In genomic region chr9:69936427-69936826, GRCh38 we compare ENCODE assay signal across 17 cellular contexts.
DNase-seq lines count a peak whose midpoint lies in the region; TF ChIP-seq lines count a peak whose summit lies in the region.
"Had no signal": no experiment of that assay in that cellular context is flagged by ENCODE, and none has a peak within 500 bp of the region (broad histone marks: within the 10 kb centered on the region; RNA-seq: fewer than 3 reads in every experiment).

No MANE protein-coding gene starts in this region.

- H3K27me3 ChIP-seq in Peyer's patch, result no peaks in the 10 kb centered on the region
- H3K27me3 ChIP-seq: neural progenitor cell had no signal

- H3K9me3 ChIP-seq in Peyer's patch, result peaks cover 0 to 14% (median 4%) of the 10 kb centered on the region in 4 donors

- DNase-seq in ELR (ENCODE audit: low read depth) (peak; percentile 78), NCI-H748 (lab: John Stamatoyannopoulos, UW; ENCODE audit: unreplicated experiment) (peak; percentile 59), dedifferentiated amniotic fluid mesenchymal stem cell (ENCODE audit: extremely low spot score) (peak; percentile 57), non-pigmented ciliary epithelial cell (ENCODE audit: low read depth) (peak; percentile 63), germinal center (ENCODE audit: low spot score) (no peak), Peyer's patch (no peak), NCI-H2107 treated with DMSO at 0.1 percent for 48 hours (lab: John Stamatoyannopoulos, UW; ENCODE audit: unreplicated experiment) (no peak)
- DNase-seq: activated CD4-positive, CD25-positive, alpha-beta regulatory T cell; activated CD8-positive, alpha-beta memory T cell treated with anti-CD3 and anti-CD28 coated beads, Interleukin-2, amount 50 U/mL, for 48 hours; CD4-positive, CD25-positive, alpha-beta regulatory T cell; cerebellar nuclear complex; GF-D8; NCI-H2107; stimulated activated naive CD4-positive, alpha-beta T cell; SW 1271 had no signal

- no peak overlapping the region for H3K4me3 ChIP-seq in Peyer's patch
- H3K4me3 ChIP-seq: GM23338, neural progenitor cell had no signal

- no peak for TF ChIP-seq CTCF in Peyer's patch (IDR thresholded peaks at IDR 0.05)

- H3K36me3 ChIP-seq in Peyer's patch, result no peaks in the 10 kb centered on the region
- H3K36me3 ChIP-seq: neural progenitor cell had no signal

- no peak for TF ChIP-seq POLR2A in Peyer's patch (IDR thresholded peaks at IDR 0.05)

- no peaks in the 10 kb centered on the region for H3K4me1 ChIP-seq in Peyer's patch
- H3K4me1 ChIP-seq: neural progenitor cell had no signal

- H3K27ac ChIP-seq in Peyer's patch, result no peak overlapping the region
- H3K27ac ChIP-seq: neural progenitor cell had no signal

Comparison
In these comparisons a context has a peak if more than half of its experiments do, and no peak if none do; other contexts are left out.
1. DNase-seq: peak in ELR (single experiment), NCI-H748 (single experiment), dedifferentiated amniotic fluid mesenchymal stem cell (single experiment) and non-pigmented ciliary epithelial cell (single experiment); none in germinal center (single experiment), Peyer's patch (0 of 3) and NCI-H2107 treated with DMSO at 0.1 percent for 48 hours (single experiment).